8 cellular contexts compared by ENCODE assay signal in the genomic region with DNA sequence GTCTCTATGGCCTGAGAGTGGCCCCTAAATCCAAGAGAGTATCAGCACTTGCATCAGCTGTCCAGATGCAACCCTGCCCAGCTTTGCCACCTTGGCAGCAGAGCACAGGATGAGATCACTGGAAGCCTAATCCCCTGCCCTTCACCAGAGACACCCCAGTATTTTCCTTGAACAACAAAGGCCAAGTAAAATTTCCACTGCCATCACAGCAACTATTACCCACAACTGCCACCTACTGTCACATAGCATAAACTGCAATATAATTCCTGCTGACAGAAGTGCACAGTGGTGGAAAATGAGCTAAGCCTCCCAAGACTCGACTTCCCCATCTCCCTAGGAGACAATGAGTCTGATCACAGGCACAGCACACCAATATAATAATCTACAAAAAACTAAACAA.
DNase-seq lines count a peak whose midpoint lies in the region; ATAC-seq and TF ChIP-seq lines count a peak whose summit lies in the region.

No MANE protein-coding gene starts in this region.

- no peaks in the 10 kb centered on the region for H3K36me3 ChIP-seq in sigmoid colon

- TF ChIP-seq POLR2A in sigmoid colon (IDR thresholded peaks at IDR 0.05) = no peak

- no peak overlapping the region for H3K4me3 ChIP-seq in sigmoid colon

- H3K27me3 ChIP-seq in sigmoid colon = no peaks in the 10 kb centered on the region

- no peak overlapping the region for H3K27ac ChIP-seq in VCaP
- H3K27ac ChIP-seq in sigmoid colon = no peak overlapping the region

- 20 to 45% methylated on average over 1 of the region's 1 CpG for WGBS in sigmoid colon, 2 donors

- intact Hi-C loops in sigmoid colon (cut with DNase I) = no loop called here

- ATAC-seq in HG03342 (IDR thresholded peaks at IDR 0.05; ENCODE audit: unreplicated experiment) (peak; percentile 92), HG03095 (IDR thresholded peaks at IDR 0.05; ENCODE audit: unreplicated experiment) (no peak)

- DNase-seq in NOMO-1 treated with dmso at 0.1 percent for 144 hours (lab: John Stamatoyannopoulos, UW; ENCODE audit: unreplicated experiment) = peak; percentile 0
- no peak for DNase-seq in NOMO-1 treated with DMSO at 0.1 percent for 48 hours (lab: John Stamatoyannopoulos, UW; ENCODE audit: unreplicated experiment)
- peak; percentile 13 for DNase-seq in superior temporal gyrus (ENCODE audit: extremely low spot score)
- no peak for DNase-seq in sigmoid colon
- DNase-seq in SW 1271 (lab: John Stamatoyannopoulos, UW) = no peak

- TF ChIP-seq CTCF in VCaP (conservative IDR thresholded peaks at IDR 0.05) (peak; percentile 32), sigmoid colon (IDR thresholded peaks at IDR 0.05) (no peak)

- no peak for TF ChIP-seq EP300 in sigmoid colon (IDR thresholded peaks at IDR 0.05)

- no peaks in the 10 kb centered on the region for H3K4me1 ChIP-seq in sigmoid colon

- peaks cover 0 to 5% (median 1%) of the 10 kb centered on the region in 4 donors for H3K9me3 ChIP-seq in sigmoid colon

Comparison
In these comparisons a context has a peak if more than half of its experiments do, and no peak if none do; other contexts are left out.
1. DNase-seq: peak in NOMO-1 treated with dmso at 0.1 percent for 144 hours (single experiment) and superior temporal gyrus (single experiment); none in NOMO-1 treated with DMSO at 0.1 percent for 48 hours (single experiment), sigmoid colon (single experiment) and SW 1271 (0 of 2).